26 cellular contexts compared by ENCODE assay signal in genomic region chr16:48212033-48212432, GRCh38. TPM values are rescaled to one million over a fixed set of nuclear protein-coding genes. Genes with fewer than 3 reads are reported as not detected.
"Had no signal": no experiment of that assay in that cellular context is flagged by ENCODE, and none has a peak within 500 bp of the region (broad histone marks: within the 10 kb centered on the region; RNA-seq: fewer than 3 reads in every experiment).

No MANE protein-coding gene starts in this region.

- ATAC-seq: heart left ventricle; left colon; mucosa of descending colon; right cardiac atrium; stimulated activated naive CD8-positive, alpha-beta T cell treated with anti-CD3 and anti-CD28 coated beads, Interleukin-15, Interleukin-2, amounts not matched to agents 100 U/mL and 50 U/mL, for 24 hours had no signal

- H3K4me1 ChIP-seq: esophagus squamous epithelium, heart left ventricle, parathyroid adenoma, tibial artery had no signal

- H3K4me3 ChIP-seq: esophagus squamous epithelium, heart left ventricle, mucosa of descending colon, tibial artery had no signal

- H3K9me3 Mint-ChIP-seq: activated naive CD8-positive, alpha-beta T cell treated with anti-CD3 and anti-CD28 coated beads for 36 hours; dendritic cell treated with granulocyte-macrophage colony-stimulating factor and Interleukin-4, amounts not matched to agents 40 ng/mL and 50 ng/mL, for 4 days; T-helper 1 cell treated with Interleukin-12 subunit alpha and Interleukin-12 subunit beta and Interleukin-4 antibody, amounts not matched to agents 30 μg/mL and 1 μg/mL, for 36 hours had no signal

- H3K36me3 ChIP-seq: esophagus squamous epithelium, heart left ventricle, tibial artery had no signal

- H3K4me1 Mint-ChIP-seq: activated naive CD8-positive, alpha-beta T cell treated with anti-CD3 and anti-CD28 coated beads for 36 hours had no signal

- H3K27me3 ChIP-seq: esophagus squamous epithelium had no signal

- DNase-seq: activated CD4-positive, alpha-beta T cell treated with anti-CD3 and anti-CD28 coated beads for 4 hours; activated CD4-positive, alpha-beta T cell treated with anti-CD3 and anti-CD28 coated beads, Interleukin-2, amount 50 U/mL, for 48 hours; activated CD4-positive, CD25-positive, alpha-beta regulatory T cell; activated naive CD4-positive, alpha-beta T cell treated with Interleukin-2 at 50 U/mL for 16 hours; activated naive CD8-positive, alpha-beta T cell treated with anti-CD3 and anti-CD28 coated beads for 36 hours; activated T-cell treated with anti-CD3 and anti-CD28 coated beads, Interleukin-2, amount 50 U/mL, for 48 hours; cerebellar nuclear complex; effector memory CD4-positive, alpha-beta T cell; esophagus squamous epithelium; heart left ventricle; left colon; mesenchymal stem cell; mucosa of descending colon; nucleus accumbens; right cardiac atrium; stimulated activated CD4-positive, alpha-beta T cell treated with anti-CD3 and anti-CD28 coated beads, Interleukin-4, amount 100 ng/mL, for 4 hours; stimulated activated naive CD8-positive, alpha-beta T cell treated with anti-CD3 and anti-CD28 coated beads, Interleukin-15, Interleukin-2, amounts not matched to agents 100 U/mL and 50 U/mL, for 24 hours had no signal

- H3K4me3 Mint-ChIP-seq: activated naive CD8-positive, alpha-beta T cell treated with anti-CD3 and anti-CD28 coated beads for 36 hours; dendritic cell treated with granulocyte-macrophage colony-stimulating factor and Interleukin-4, amounts not matched to agents 40 ng/mL and 50 ng/mL, for 4 days; T-helper 1 cell treated with Interleukin-12 subunit alpha and Interleukin-12 subunit beta and Interleukin-4 antibody, amounts not matched to agents 30 μg/mL and 1 μg/mL, for 36 hours had no signal

- FAIRE-seq: islet of Langerhans had no signal

- H3K79me2 ChIP-seq: parathyroid adenoma had no signal

- H3K27ac ChIP-seq: esophagus squamous epithelium, heart left ventricle, parathyroid adenoma, tibial artery had no signal

- H2AFZ ChIP-seq: parathyroid adenoma had no signal

- H3K27ac Mint-ChIP-seq: activated naive CD8-positive, alpha-beta T cell treated with anti-CD3 and anti-CD28 coated beads for 36 hours; dendritic cell treated with granulocyte-macrophage colony-stimulating factor and Interleukin-4, amounts not matched to agents 40 ng/mL and 50 ng/mL, for 4 days; T-helper 1 cell treated with Interleukin-12 subunit alpha and Interleukin-12 subunit beta and Interleukin-4 antibody, amounts not matched to agents 30 μg/mL and 1 μg/mL, for 36 hours had no signal

- H3K9me3 ChIP-seq: esophagus squamous epithelium, heart left ventricle, mucosa of descending colon, tibial artery had no signal

- H3K36me3 Mint-ChIP-seq: activated naive CD8-positive, alpha-beta T cell treated with anti-CD3 and anti-CD28 coated beads for 36 hours had no signal

- H3K9ac ChIP-seq: parathyroid adenoma had no signal

RNA-seq across cellular contexts. Expression of gene ABCC11, which starts 35.3 kb away (rescaled TPM):
- total RNA-seq: pulmonary artery endothelial cell had no signal

RNA-seq across cellular contexts. Expression of gene ABCC12, which starts 56.2 kb away (rescaled TPM):
- total RNA-seq: activated naive CD8-positive, alpha-beta T cell treated with anti-CD3 and anti-CD28 coated beads for 36 hours; esophagus squamous epithelium; left colon; mucosa of descending colon; pulmonary artery endothelial cell; right cardiac atrium; subcutaneous adipose tissue; ureter had no signal
- polyA plus RNA-seq: neural cell, right cardiac atrium had no signal
